ENCODE assay signal across 10 cellular contexts in genomic region chr12:12720052-12720451, GRCh38. TPM values are rescaled to one million over a fixed set of nuclear protein-coding genes. Genes with fewer than 3 reads are reported as not detected.
DNase-seq lines count a peak whose midpoint lies in the region; ATAC-seq and TF ChIP-seq lines count a peak whose summit lies in the region.
"Had no signal": no experiment of that assay in that cellular context is flagged by ENCODE, and none has a peak within 500 bp of the region (broad histone marks: within the 10 kb centered on the region; RNA-seq: fewer than 3 reads in every experiment).

No MANE protein-coding gene starts in this region.

- no peak for ATAC-seq in stimulated activated naive CD8-positive, alpha-beta T cell treated with anti-CD3 and anti-CD28 coated beads, Interleukin-15, Interleukin-2, amounts not matched to agents 100 U/mL and 50 U/mL, for 24 hours
- no peak for ATAC-seq in right lobe of liver
- no peak for ATAC-seq in HG02884 (IDR thresholded peaks at IDR 0.05; ENCODE audit: unreplicated experiment)

- H3K4me1 ChIP-seq in right lobe of liver (peaks cover 0 to 43% (median 16%) of the 10 kb centered on the region in 4 donors), vagina (peaks cover 51% of the 10 kb centered on the region)

- DNase-seq in stimulated activated naive CD8-positive, alpha-beta T cell treated with anti-CD3 and anti-CD28 coated beads, Interleukin-15, Interleukin-2, amounts not matched to agents 100 U/mL and 50 U/mL, for 24 hours, result no peak
- DNase-seq in right lobe of liver (no peak), vagina (ENCODE audit: extremely low spot score in 2 of 2) (no peak), COLO668 (lab: John Stamatoyannopoulos, UW; ENCODE audit: unreplicated experiment) (no peak), NOMO-1 treated with DMSO at 0.1 percent for 48 hours (lab: John Stamatoyannopoulos, UW; ENCODE audit: unreplicated experiment) (no peak)
- DNase-seq: glutamatergic neuron, NCI-H510A treated with DMSO at 0.1 percent for 48 hours had no signal

- no peaks in the 10 kb centered on the region for H3K27me3 Mint-ChIP-seq in stimulated activated naive CD8-positive, alpha-beta T cell treated with anti-CD3 and anti-CD28 coated beads, Interleukin-15, Interleukin-2, amounts not matched to agents 100 ng/mL and 50 ng/mL, for 24 hours
- no peaks in the 10 kb centered on the region for H3K27me3 Mint-ChIP-seq in activated naive CD8-positive, alpha-beta T cell

- H3K36me3 Mint-ChIP-seq in stimulated activated naive CD8-positive, alpha-beta T cell treated with anti-CD3 and anti-CD28 coated beads, Interleukin-15, Interleukin-2, amounts not matched to agents 100 ng/mL and 50 ng/mL, for 24 hours (ENCODE audit: low read depth), result peaks cover 50% of the 10 kb centered on the region
- H3K36me3 Mint-ChIP-seq in activated naive CD8-positive, alpha-beta T cell, result peaks cover 10% of the 10 kb centered on the region

- no peaks in the 10 kb centered on the region for H3K9me3 Mint-ChIP-seq in stimulated activated naive CD8-positive, alpha-beta T cell treated with anti-CD3 and anti-CD28 coated beads, Interleukin-15, Interleukin-2, amounts not matched to agents 100 ng/mL and 50 ng/mL, for 24 hours
- no peaks in the 10 kb centered on the region for H3K9me3 Mint-ChIP-seq in activated naive CD8-positive, alpha-beta T cell (ENCODE audit: low read depth)

- H3K36me3 ChIP-seq in right lobe of liver (peaks cover 0 to 19% (median 5%) of the 10 kb centered on the region in 4 donors), vagina (peaks cover 0 to 15% of the 10 kb centered on the region in 2 donors)

- H3K4me3 ChIP-seq in right lobe of liver (peak overlapping the region; percentile 68 to 84 (median 77)), vagina (peak overlapping the region; percentile 93 to 100)

- H3K27me3 ChIP-seq in right lobe of liver (no peaks in the 10 kb centered on the region), vagina (no peaks in the 10 kb centered on the region)

- H3K4me1 Mint-ChIP-seq in stimulated activated naive CD8-positive, alpha-beta T cell treated with anti-CD3 and anti-CD28 coated beads, Interleukin-15, Interleukin-2, amounts not matched to agents 100 ng/mL and 50 ng/mL, for 24 hours (ENCODE audit: low read depth), result peaks cover 54% of the 10 kb centered on the region
- H3K4me1 Mint-ChIP-seq in activated naive CD8-positive, alpha-beta T cell (ENCODE audit: low read depth), result peaks cover 52% of the 10 kb centered on the region

- H3K27ac ChIP-seq in right lobe of liver, result peak overlapping the region; percentile 98 to 100 (median 99)
- H3K27ac ChIP-seq in vagina, result peak overlapping the region; percentile 100

- H3K9me3 ChIP-seq in right lobe of liver (no peaks in the 10 kb centered on the region), vagina (no peaks in the 10 kb centered on the region)

- WGBS in right lobe of liver (ENCODE audit: insufficient coverage, low coverage, low lambda C conversion rate, missing lambda C conversion rate), result 38% methylated on average over 4 of the region's 4 CpGs

- TF ChIP-seq CTCF in right lobe of liver (IDR thresholded peaks at IDR 0.05), result no peak
- TF ChIP-seq CTCF in vagina (IDR thresholded peaks at IDR 0.05), result no peak

- no peak for TF ChIP-seq POLR2A in right lobe of liver (IDR thresholded peaks at IDR 0.05)
- TF ChIP-seq POLR2A in vagina (IDR thresholded peaks at IDR 0.05), result no peak

- peak overlapping the region; percentile 98 for H3K4me3 Mint-ChIP-seq in stimulated activated naive CD8-positive, alpha-beta T cell treated with anti-CD3 and anti-CD28 coated beads, Interleukin-15, Interleukin-2, amounts not matched to agents 100 ng/mL and 50 ng/mL, for 24 hours
- H3K4me3 Mint-ChIP-seq in activated naive CD8-positive, alpha-beta T cell, result peak overlapping the region; percentile 95

- intact Hi-C loops in right lobe of liver (cut with DNase I) (no loop called here), vagina (cut with DNase I) (no loop called here)

- peak overlapping the region; percentile 95 for H3K27ac Mint-ChIP-seq in stimulated activated naive CD8-positive, alpha-beta T cell treated with anti-CD3 and anti-CD28 coated beads, Interleukin-15, Interleukin-2, amounts not matched to agents 100 ng/mL and 50 ng/mL, for 24 hours
- peak overlapping the region; percentile 96 for H3K27ac Mint-ChIP-seq in activated naive CD8-positive, alpha-beta T cell

RNA-seq across cellular contexts. Expression of gene CDKN1B, which starts 2.9 kb away (rescaled TPM):
- total RNA-seq in right lobe of liver (10 to 100 TPM; 18.3 to 28.6 (median 24.5) TPM), vagina (52.5 TPM)

RNA-seq across cellular contexts. Expression of gene GPR19, which starts 24.1 kb away (rescaled TPM):
- under 1 TPM in 1 of 6 experiments, not detected in 5; 0.11 TPM for total RNA-seq in right lobe of liver
- not detected for total RNA-seq in vagina
